In the genomic region with DNA sequence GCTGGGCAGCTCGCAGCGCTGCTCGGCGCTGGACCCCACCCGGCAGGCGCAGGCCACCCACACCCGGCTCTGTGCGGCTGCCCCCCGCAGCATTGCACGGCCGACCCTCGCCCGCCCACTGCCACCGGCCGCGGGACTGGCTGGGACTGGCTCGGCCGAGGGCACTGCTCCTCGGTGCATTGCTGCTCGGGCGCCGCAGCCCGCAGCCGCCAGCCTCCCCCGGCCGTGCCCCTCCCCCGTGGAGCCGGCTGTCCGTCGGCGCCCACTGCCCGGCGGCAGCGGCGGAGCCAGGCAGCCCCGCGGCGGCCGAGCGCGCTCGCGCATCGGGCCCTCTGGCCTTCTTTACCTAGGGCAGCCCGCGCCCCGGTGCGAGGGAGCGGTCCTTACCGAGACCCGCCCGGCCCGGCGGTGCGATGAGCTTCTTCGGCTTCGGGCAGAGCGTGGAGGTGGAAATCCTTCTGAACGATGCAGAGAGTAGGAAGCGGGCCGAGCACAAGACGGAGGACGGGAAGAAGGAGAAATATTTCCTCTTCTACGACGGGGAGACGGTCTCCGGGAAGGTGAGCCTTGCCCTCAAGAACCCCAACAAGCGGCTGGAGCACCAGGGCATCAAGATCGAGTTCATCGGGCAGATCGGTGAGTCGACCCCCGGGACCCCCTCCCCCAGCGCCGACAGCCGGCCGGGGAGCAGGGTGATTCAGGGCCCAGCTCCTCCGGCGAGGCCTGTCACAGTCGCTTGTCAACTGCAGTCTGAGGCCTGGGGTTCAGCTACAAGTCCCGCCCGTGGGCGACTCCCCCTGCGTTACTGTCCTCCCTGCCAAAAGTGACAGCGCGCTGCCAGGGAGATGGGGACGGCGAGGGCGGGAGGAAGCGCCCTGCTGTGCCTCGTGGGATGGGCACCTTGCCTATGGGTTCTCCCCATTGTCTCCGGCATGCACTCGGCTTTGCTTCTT, we compare ENCODE assay signal across 8 cellular contexts. TPM values are rescaled to one million over a fixed set of nuclear protein-coding genes. Genes with fewer than 3 reads are reported as not detected.
DNase-seq lines count a peak whose midpoint lies in the region; ATAC-seq and TF ChIP-seq lines count a peak whose summit lies in the region.

No MANE protein-coding gene starts in this region.

- H3K27ac ChIP-seq in Peyer's patch: peak overlapping the region; percentile 87 to 93 (median 92)
- H3K27ac ChIP-seq in thymus (ENCODE audit: low read depth): peak overlapping the region; percentile 76

- peak overlapping the region; percentile 62 to 98 (median 86) for H3K4me3 ChIP-seq in Peyer's patch
- H3K4me3 ChIP-seq in thymus (ENCODE audit: low read length): peak overlapping the region; percentile 88

- no peak for TF ChIP-seq CTCF in Peyer's patch (IDR thresholded peaks at IDR 0.05)

- H3K9me3 ChIP-seq in Peyer's patch (no peaks in the 10 kb centered on the region), thymus (ENCODE audit: control insufficient read depth) (no peaks in the 10 kb centered on the region)

- TF ChIP-seq POLR2A in Peyer's patch (IDR thresholded peaks at IDR 0.05): no peak

- peak; percentile 17 for ATAC-seq in GM19397 (IDR thresholded peaks at IDR 0.05; ENCODE audit: unreplicated experiment)
- peak; percentile 4 for ATAC-seq in HG03565 (IDR thresholded peaks at IDR 0.05; ENCODE audit: unreplicated experiment)

- WGBS in thymus: under 1% methylated on average over 93 of the region's 93 CpGs

- no peaks in the 10 kb centered on the region for H3K27me3 ChIP-seq in Peyer's patch
- H3K27me3 ChIP-seq in thymus (ENCODE audit: control insufficient read depth, insufficient read depth): no peaks in the 10 kb centered on the region

- H3K4me1 ChIP-seq in Peyer's patch: peaks cover 0 to 47% (median 5%) of the 10 kb centered on the region in 4 donors
- H3K4me1 ChIP-seq in thymus (ENCODE audit: control insufficient read depth, insufficient read depth, low read length): peaks cover 26% of the 10 kb centered on the region

- DNase-seq in C1 segment of cervical spinal cord (lab: John Stamatoyannopoulos, UW): peak in 13 of 14 donors; percentile 18 to 77 (median 53)
- DNase-seq in Peyer's patch: peak; percentile 57 to 67 (median 66)
- peak; percentile 27 for DNase-seq in activated gamma-delta T cell (lab: John Stamatoyannopoulos, UW)
- DNase-seq in germinal center (ENCODE audit: low spot score): peak; percentile 26
- DNase-seq in nucleus accumbens (lab: John Stamatoyannopoulos, UW): peak in 54 of 56 donors; percentile 10 to 84 (median 59)

- H3K36me3 ChIP-seq in Peyer's patch (no peaks in the 10 kb centered on the region), thymus (ENCODE audit: control insufficient read depth, insufficient read depth) (peaks cover 7% of the 10 kb centered on the region)

RNA-seq across cellular contexts. Expression of a gene that starts 0.5 kb away (rescaled TPM):
- total RNA-seq in Peyer's patch: 10 to 100 TPM; 33.8 to 74.0 (median 64.0) TPM
- 27.3 TPM for polyA plus RNA-seq in thymus

RNA-seq across cellular contexts. Expression of a gene that starts 1.2 kb away (rescaled TPM):
- total RNA-seq in Peyer's patch: 10 to 100 TPM; 12.5 to 30.5 (median 13.9) TPM
- 7.2 TPM for polyA plus RNA-seq in thymus

RNA-seq across cellular contexts. Expression of a gene that starts 28.2 kb away (rescaled TPM):
- total RNA-seq in Peyer's patch: 10 to 100 TPM; 37.8 to 62.7 (median 52.3) TPM
- polyA plus RNA-seq in thymus: 78.4 TPM

RNA-seq across cellular contexts. Expression of a gene that starts 28.4 kb away (rescaled TPM):
- 10 to 100 TPM; 30.4 to 44.5 (median 36.9) TPM for total RNA-seq in Peyer's patch
- polyA plus RNA-seq in thymus: 37.9 TPM

RNA-seq across cellular contexts. Expression of a gene that starts 51.2 kb away (rescaled TPM):
- total RNA-seq in Peyer's patch: not detected
- polyA plus RNA-seq in thymus: 1.8 TPM

Comparison
In these comparisons a context has a peak if more than half of its experiments do, and no peak if none do; other contexts are left out.
1. Peak in every context shown above with its lines: DNase-seq, ATAC-seq, H3K4me3 ChIP-seq and H3K27ac ChIP-seq.